In the genomic region with DNA sequence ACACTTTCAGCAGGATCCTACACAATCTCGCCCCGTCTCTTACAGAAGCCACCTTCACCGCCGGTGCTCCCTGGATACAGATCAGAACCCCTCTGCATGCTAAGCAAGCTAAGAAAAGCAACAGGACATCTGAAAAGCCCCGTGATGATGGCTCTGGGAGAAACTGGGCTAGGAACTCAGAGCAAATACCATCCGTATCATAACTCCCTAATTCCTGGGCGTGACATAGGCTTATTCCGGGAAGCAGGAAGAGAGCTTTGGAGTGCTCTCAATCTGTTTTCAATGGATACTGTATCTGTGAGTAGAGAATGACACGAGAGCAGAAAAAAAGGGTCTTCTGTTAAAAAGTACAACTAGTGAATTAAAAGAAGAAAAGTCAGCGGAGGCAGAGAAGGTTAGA, we compare ENCODE assay signal across 34 cellular contexts.
DNase-seq lines count a peak whose midpoint lies in the region; ATAC-seq, FAIRE-seq and TF ChIP-seq lines count a peak whose summit lies in the region.
"Had no signal": no experiment of that assay in that cellular context is flagged by ENCODE, and none has a peak within 500 bp of the region (broad histone marks: within the 10 kb centered on the region; RNA-seq: fewer than 3 reads in every experiment).

No MANE protein-coding gene starts in this region.

- H2AFZ ChIP-seq in neural progenitor cell (replicated peaks), result peak overlapping the region; percentile 9

- no peak for DNase-seq in Caco-2
- peak; percentile 47 for DNase-seq in fibroblast of pulmonary artery (ENCODE audit: low read depth)
- no peak for DNase-seq in neural progenitor cell (ENCODE audit: low spot score)
- DNase-seq: activated CD4-positive, CD25-positive, alpha-beta regulatory T cell; activated gamma-delta T cell treated with Interleukin-2 at 50 U/mL for 16 hours; activated naive CD8-positive, alpha-beta T cell treated with anti-CD3 and anti-CD28 coated beads, Interleukin-2, amount 50 U/mL, for 24 hours; activated T-cell treated with anti-CD3 and anti-CD28 coated beads, Interleukin-2, amount 50 U/mL, for 4 hours; caudate nucleus; cortex of kidney; effector memory CD8-positive, alpha-beta T cell; foreskin fibroblast; head of caudate nucleus; lower lobe of right lung; NCI-H146; NCI-H2107; NCI-H446; NK-92 treated with Interleukin-12 subunit alpha and Interleukin-12 subunit beta, amount 100 ng/mL, for 24 hours; ovary; SK-N-SH; small intestine; stimulated activated CD4-positive, alpha-beta T cell treated with anti-CD3 and anti-CD28 coated beads, Interleukin-1b, Interleukin-23, amount 100 ng/mL, for 48 hours; stimulated activated naive CD4-positive, alpha-beta T cell treated with Interleukin-2 at 50 U/mL for 16 hours; uterus had no signal

- H3K36me3 ChIP-seq in Caco-2 (ENCODE audit: control insufficient read depth, insufficient read depth, low read length) (no peaks in the 10 kb centered on the region), neural progenitor cell (no peaks in the 10 kb centered on the region)
- H3K36me3 ChIP-seq: lower lobe of right lung, ovary, thoracic aorta, uterus had no signal

- peaks cover 16% of the 10 kb centered on the region for H3F3A ChIP-seq in neural progenitor cell (ENCODE audit: low read depth)

- H3K27ac Mint-ChIP-seq in Caco-2 (ENCODE audit: unreplicated experiment) (peak overlapping the region; percentile 41), neural progenitor cell (no peak overlapping the region)
- H3K27ac Mint-ChIP-seq: activated naive CD8-positive, alpha-beta T cell treated with anti-CD3 and anti-CD28 coated beads, Interleukin-2, amount 50 U/mL, for 24 hours; effector memory CD8-positive, alpha-beta T cell; IgD-negative memory B cell had no signal

- no peaks in the 10 kb centered on the region for H3K36me3 Mint-ChIP-seq in Caco-2 (ENCODE audit: insufficient read depth, unreplicated experiment)
- no peaks in the 10 kb centered on the region for H3K36me3 Mint-ChIP-seq in neural progenitor cell
- H3K36me3 Mint-ChIP-seq: natural killer cell treated with Interleukin-12 subunit alpha and Interleukin-12 subunit beta and Interleukin-15 and Interleukin-18, amount 100 ng/mL, for 72 hours had no signal

- H3K4me3 ChIP-seq in Caco-2 (ENCODE audit: low read depth, low read length), result no peak overlapping the region
- H3K4me3 ChIP-seq in fibroblast of pulmonary artery (replicated peaks; ENCODE audit: low read depth, low read length), result no peak overlapping the region
- no peak overlapping the region for H3K4me3 ChIP-seq in neural progenitor cell
- H3K4me3 ChIP-seq: BLaER1 treated with 17β-estradiol and CSF1 and Interleukin-3, amounts not matched to agents 10 nM and 100 nM; GM12878; lower lobe of right lung; ovary; thoracic aorta; uterus had no signal

- H3K27ac ChIP-seq in neural progenitor cell, result no peak overlapping the region
- H3K27ac ChIP-seq: BLaER1 treated with 17β-estradiol and CSF1 and Interleukin-3, amounts not matched to agents 10 nM and 100 nM; lower lobe of right lung; ovary; thoracic aorta; uterus had no signal

- no peaks in the 10 kb centered on the region for H3K9me3 ChIP-seq in Caco-2
- no peaks in the 10 kb centered on the region for H3K9me3 ChIP-seq in neural progenitor cell (ENCODE audit: low read depth)
- H3K9me3 ChIP-seq: lower lobe of right lung, ovary, SK-N-SH, thoracic aorta, uterus had no signal

- CTCF ChIA-PET in Caco-2 (lab: Charles Lee), result no interaction called here

- FAIRE-seq in A204.1 (lab: Jason Lieb, UNC), result peak; percentile 72
- FAIRE-seq: astrocyte, GM12878, small intestine, TTC549 had no signal

- no peak for TF ChIP-seq CTCF in Caco-2 (IDR thresholded peaks at IDR 0.05; ENCODE audit: insufficient read depth in 1 of 2, low read depth in 1 of 2, low read length in 1 of 2, severe bottlenecking in 1 of 2, unreplicated experiment in 1 of 2)
- no peak for TF ChIP-seq CTCF in fibroblast of pulmonary artery (IDR thresholded peaks at IDR 0.05; ENCODE audit: low read length, missing control alignments)
- no peak for TF ChIP-seq CTCF in neural progenitor cell (IDR thresholded peaks at IDR 0.05)

- no peaks in the 10 kb centered on the region for H3K27me3 ChIP-seq in Caco-2 (replicated peaks; ENCODE audit: control insufficient read depth, insufficient read depth, low read length)
- no peaks in the 10 kb centered on the region for H3K27me3 ChIP-seq in neural progenitor cell
- H3K27me3 ChIP-seq: BLaER1 treated with 17β-estradiol and CSF1 and Interleukin-3, amounts not matched to agents 10 nM and 100 nM; ovary; uterus had no signal

- POLR2A ChIA-PET in Caco-2 (lab: Charles Lee), result no interaction called here

- H3K4me3 Mint-ChIP-seq in Caco-2 (ENCODE audit: unreplicated experiment), result peak overlapping the region; percentile 35
- H3K4me3 Mint-ChIP-seq in neural progenitor cell, result no peak overlapping the region
- H3K4me3 Mint-ChIP-seq: activated naive CD8-positive, alpha-beta T cell treated with anti-CD3 and anti-CD28 coated beads, Interleukin-2, amount 50 U/mL, for 24 hours; activated T-cell treated with anti-CD3 and anti-CD28 coated beads, Interleukin-2, amount 50 U/mL, for 4 hours; effector memory CD8-positive, alpha-beta T cell; IgD-negative memory B cell; natural killer cell treated with Interleukin-12 subunit alpha and Interleukin-12 subunit beta and Interleukin-15 and Interleukin-18, amount 100 ng/mL, for 72 hours had no signal

- no peaks in the 10 kb centered on the region for H4K20me1 ChIP-seq in neural progenitor cell (ENCODE audit: low read depth)
- H4K20me1 ChIP-seq: BLaER1 treated with 17β-estradiol and CSF1 and Interleukin-3, amounts not matched to agents 10 nM and 100 nM had no signal

- ATAC-seq in HG03378 (IDR thresholded peaks at IDR 0.05; ENCODE audit: unreplicated experiment) (no peak), GM19328 (IDR thresholded peaks at IDR 0.05; ENCODE audit: unreplicated experiment) (no peak), GM21515 (IDR thresholded peaks at IDR 0.05; ENCODE audit: unreplicated experiment) (no peak)
- ATAC-seq: activated naive CD8-positive, alpha-beta T cell treated with anti-CD3 and anti-CD28 coated beads, Interleukin-2, amount 50 U/mL, for 24 hours; activated T-cell treated with anti-CD3 and anti-CD28 coated beads, Interleukin-2, amount 50 U/mL, for 4 hours; effector memory CD8-positive, alpha-beta T cell; GM12878; natural killer cell treated with Interleukin-12 subunit alpha and Interleukin-12 subunit beta and Interleukin-15 and Interleukin-18, amount 100 ng/mL, for 72 hours had no signal

- peaks cover 36% of the 10 kb centered on the region for H3K4me1 ChIP-seq in Caco-2
- H3K4me1 ChIP-seq in neural progenitor cell, result peaks cover 24% of the 10 kb centered on the region
- H3K4me1 ChIP-seq: lower lobe of right lung, uterus had no signal

- H3K4me1 Mint-ChIP-seq in Caco-2 (ENCODE audit: low read depth, unreplicated experiment) (peaks cover 22% of the 10 kb centered on the region), neural progenitor cell (peaks cover 25% of the 10 kb centered on the region)
- H3K4me1 Mint-ChIP-seq: activated naive CD8-positive, alpha-beta T cell treated with anti-CD3 and anti-CD28 coated beads, Interleukin-2, amount 50 U/mL, for 24 hours; IgD-negative memory B cell had no signal

- H3K9me3 Mint-ChIP-seq in Caco-2 (ENCODE audit: unreplicated experiment) (no peaks in the 10 kb centered on the region), neural progenitor cell (peaks cover 4% of the 10 kb centered on the region)
- H3K9me3 Mint-ChIP-seq: activated naive CD8-positive, alpha-beta T cell treated with anti-CD3 and anti-CD28 coated beads, Interleukin-2, amount 50 U/mL, for 24 hours; activated T-cell treated with anti-CD3 and anti-CD28 coated beads, Interleukin-2, amount 50 U/mL, for 4 hours; effector memory CD8-positive, alpha-beta T cell; IgD-negative memory B cell; natural killer cell treated with Interleukin-12 subunit alpha and Interleukin-12 subunit beta and Interleukin-15 and Interleukin-18, amount 100 ng/mL, for 72 hours had no signal

- H3K79me2 ChIP-seq in neural progenitor cell (ENCODE audit: low read depth), result no peaks in the 10 kb centered on the region

- no peak overlapping the region for H3K4me2 ChIP-seq in neural progenitor cell
- H3K4me2 ChIP-seq: SK-N-SH had no signal

- intact Hi-C loops in Caco-2 (cut with micrococcal nuclease; ENCODE audit: unreplicated experiment), result no loop called here

- no TSS peak for BruUV-seq in Caco-2 (replicated peaks; lab: Mats Ljungman, UMichigan)

- H3K9ac ChIP-seq in neural progenitor cell, result no peak overlapping the region
- H3K9ac ChIP-seq: BLaER1 treated with 17β-estradiol and CSF1 and Interleukin-3, amounts not matched to agents 10 nM and 100 nM; SK-N-SH had no signal

- H3K27me3 Mint-ChIP-seq in Caco-2 (ENCODE audit: insufficient read depth, unreplicated experiment) (no peaks in the 10 kb centered on the region), neural progenitor cell (ENCODE audit: insufficient read depth, low read depth) (peaks cover 6% of the 10 kb centered on the region)
- H3K27me3 Mint-ChIP-seq: activated naive CD8-positive, alpha-beta T cell treated with anti-CD3 and anti-CD28 coated beads, Interleukin-2, amount 50 U/mL, for 24 hours; effector memory CD8-positive, alpha-beta T cell had no signal
